In genomic region chr6:43980004-43980795, GRCh38 we compare ENCODE assay signal across 1 cellular context.
TF ChIP-seq lines count a peak whose summit lies in the region.

No MANE protein-coding gene starts in this region.

TF ChIP-seq in K562, 482 proteins besides CTCF, POLR2A, EP300 and RAD21 (continued from another document):
- peak; percentile 61; the same call in 1 of the 2 replicates for TF ChIP-seq MGA (IDR thresholded peaks at IDR 0.05)
